ENCODE assay signal across 1 cellular context in the genomic region with DNA sequence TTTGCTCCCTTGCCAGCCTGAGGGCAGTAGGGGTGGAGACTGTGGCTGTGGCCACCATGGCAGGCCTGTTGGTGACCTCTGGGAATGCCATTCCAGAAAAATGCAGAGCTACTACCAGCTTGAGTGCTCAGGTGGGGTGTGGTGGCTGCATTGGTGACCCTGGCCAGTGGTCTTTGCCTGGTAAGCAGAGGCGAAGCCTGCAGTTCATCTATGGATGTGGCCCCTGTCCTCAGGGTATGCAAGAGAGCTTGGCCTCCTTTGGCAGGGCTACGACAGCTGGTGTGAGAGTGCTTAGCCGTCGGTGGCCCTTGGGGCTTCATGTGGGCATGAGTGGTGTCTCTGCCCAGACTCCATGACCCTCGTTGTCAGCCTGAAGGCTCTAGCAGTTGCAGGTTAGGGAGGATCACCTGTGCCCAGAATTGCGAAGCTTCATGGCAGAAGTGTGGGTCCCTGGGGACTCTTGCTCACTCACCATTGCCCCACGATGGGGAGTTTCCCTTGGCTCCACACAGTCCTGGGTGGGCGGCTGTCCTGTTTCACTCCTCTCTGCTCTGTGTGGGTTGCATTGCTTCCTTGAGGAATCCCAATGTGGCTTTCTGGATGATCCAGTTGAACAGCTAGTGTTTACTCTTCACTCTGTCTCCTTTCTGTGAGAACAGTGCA.
TF ChIP-seq lines count a peak whose summit lies in the region.

No MANE protein-coding gene starts in this region.

TF ChIP-seq in GM12878, 131 proteins besides CTCF, POLR2A, EP300 and RAD21 (continued from another document):
- TF ChIP-seq, protein P1, sequence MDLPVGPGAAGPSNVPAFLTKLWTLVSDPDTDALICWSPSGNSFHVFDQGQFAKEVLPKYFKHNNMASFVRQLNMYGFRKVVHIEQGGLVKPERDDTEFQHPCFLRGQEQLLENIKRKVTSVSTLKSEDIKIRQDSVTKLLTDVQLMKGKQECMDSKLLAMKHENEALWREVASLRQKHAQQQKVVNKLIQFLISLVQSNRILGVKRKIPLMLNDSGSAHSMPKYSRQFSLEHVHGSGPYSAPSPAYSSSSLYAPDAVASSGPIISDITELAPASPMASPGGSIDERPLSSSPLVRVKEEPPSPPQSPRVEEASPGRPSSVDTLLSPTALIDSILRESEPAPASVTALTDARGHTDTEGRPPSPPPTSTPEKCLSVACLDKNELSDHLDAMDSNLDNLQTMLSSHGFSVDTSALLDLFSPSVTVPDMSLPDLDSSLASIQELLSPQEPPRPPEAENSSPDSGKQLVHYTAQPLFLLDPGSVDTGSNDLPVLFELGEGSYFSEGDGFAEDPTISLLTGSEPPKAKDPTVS (IDR thresholded peaks at IDR 0.05; ENCODE audit: low read depth, low read length), result no peak
- peak; percentile 37 for TF ChIP-seq IKZF1 (conservative IDR thresholded peaks at IDR 0.05)
- no peak for TF ChIP-seq ETV6 (conservative IDR thresholded peaks at IDR 0.05 in 1 of 2, IDR thresholded peaks at IDR 0.05 in 1 of 2; ENCODE audit: borderline replicate concordance in 1 of 2, low read depth in 1 of 2)
TF ChIP-seq in GM12878: peak in this region for 2.
